21 cellular contexts compared by ENCODE assay signal in genomic region chr11:10580625-10581024, GRCh38. TPM values are rescaled to one million over a fixed set of nuclear protein-coding genes. Genes with fewer than 3 reads are reported as not detected.
DNase-seq lines count a peak whose midpoint lies in the region; ATAC-seq and TF ChIP-seq lines count a peak whose summit lies in the region.
"Had no signal": no experiment of that assay in that cellular context is flagged by ENCODE, and none has a peak within 500 bp of the region (broad histone marks: within the 10 kb centered on the region; RNA-seq: fewer than 3 reads in every experiment).

No MANE protein-coding gene starts in this region.

- peak overlapping the region; percentile 0 to 92 (median 82); a peak in 21 of 22 replicates for H3K27ac ChIP-seq in BLaER1 treated with 17β-estradiol and CSF1 and Interleukin-3, amounts not matched to agents 10 nM and 100 nM
- H3K27ac ChIP-seq in lower lobe of right lung, result peak overlapping the region; percentile 61
- peak overlapping the region in 4 of 5 donors; percentile 15 to 75 (median 42) for H3K27ac ChIP-seq in stomach
- H3K27ac ChIP-seq in naive thymus-derived CD4-positive, alpha-beta T cell (ENCODE audit: low read depth, low read length), result no peak overlapping the region
- H3K27ac ChIP-seq: VCaP had no signal

- peaks cover 0 to 14% (median 0%) of the 10 kb centered on the region in 11 experiments; a peak in 2 of 22 replicates for H3K9me3 ChIP-seq in BLaER1 treated with 17β-estradiol and CSF1 and Interleukin-3, amounts not matched to agents 10 nM and 100 nM (replicated peaks in 1 of 11)
- H3K9me3 ChIP-seq in lower lobe of right lung (no peaks in the 10 kb centered on the region), stomach (no peaks in the 10 kb centered on the region)
- H3K9me3 ChIP-seq in naive thymus-derived CD4-positive, alpha-beta T cell (ENCODE audit: control insufficient read depth in 2 of 3, low read length in 3 of 3), result no peaks in the 10 kb centered on the region

- POLR2A ChIA-PET in naive thymus-derived CD4-positive, alpha-beta T cell (lab: Charles Lee), result no interaction called here

- peak; percentile 94 for DNase-seq in dermis microvascular lymphatic vessel endothelial cell (ENCODE audit: low read depth in 2 of 2)
- DNase-seq in lower lobe of right lung, result no peak
- DNase-seq in stomach, result no peak
- no peak for DNase-seq in NCI-H2107 (lab: John Stamatoyannopoulos, UW)
- DNase-seq in NCI-H1436 treated with DMSO at 0.1 percent for 48 hours (lab: John Stamatoyannopoulos, UW), result no peak
- no peak for DNase-seq in naive thymus-derived CD4-positive, alpha-beta T cell
- DNase-seq: CD4-positive, CD25-positive, alpha-beta regulatory T cell; central memory CD4-positive, alpha-beta T cell; DMS53; effector CD8-positive, alpha-beta T cell; NCI-H187; NCI-H345; SHP77 treated with DMSO at 0.1 percent for 48 hours; T-helper 2 cell had no signal

- CTCF ChIA-PET in naive thymus-derived CD4-positive, alpha-beta T cell (lab: Charles Lee), result no interaction called here

- H3K27me3 ChIP-seq in BLaER1 treated with 17β-estradiol and CSF1 and Interleukin-3, amounts not matched to agents 10 nM and 100 nM, result no peaks in the 10 kb centered on the region
- no peaks in the 10 kb centered on the region for H3K27me3 ChIP-seq in lower lobe of right lung (ENCODE audit: low read depth)
- H3K27me3 ChIP-seq in stomach, result no peaks in the 10 kb centered on the region
- H3K27me3 ChIP-seq in naive thymus-derived CD4-positive, alpha-beta T cell (ENCODE audit: control insufficient read depth in 2 of 2, insufficient read depth in 2 of 2, low read length in 2 of 2), result no peaks in the 10 kb centered on the region

- peak; percentile 17 to 26 for ATAC-seq in lower lobe of right lung
- ATAC-seq in GM21423 (IDR thresholded peaks at IDR 0.05; ENCODE audit: unreplicated experiment), result no peak
- ATAC-seq in naive thymus-derived CD4-positive, alpha-beta T cell, result no peak

- no peak overlapping the region for H3K4me3 Mint-ChIP-seq in naive thymus-derived CD4-positive, alpha-beta T cell
- H3K4me3 Mint-ChIP-seq: CD4-positive, CD25-positive, alpha-beta regulatory T cell; mesothelial cell of epicardium; neural crest cell had no signal

- H3K4me2 ChIP-seq in BLaER1 treated with 17β-estradiol and CSF1 and Interleukin-3, amounts not matched to agents 10 nM and 100 nM, result peak overlapping the region; percentile 80 to 93 (median 91)

- H3K27ac Mint-ChIP-seq in naive thymus-derived CD4-positive, alpha-beta T cell, result no peak overlapping the region
- H3K27ac Mint-ChIP-seq: CD4-positive, CD25-positive, alpha-beta regulatory T cell; mesothelial cell of epicardium had no signal

- peaks cover 0 to 55% (median 24%) of the 10 kb centered on the region in 11 experiments; a peak in 12 of 22 replicates for H3K36me3 ChIP-seq in BLaER1 treated with 17β-estradiol and CSF1 and Interleukin-3, amounts not matched to agents 10 nM and 100 nM
- no peaks in the 10 kb centered on the region for H3K36me3 ChIP-seq in lower lobe of right lung
- H3K36me3 ChIP-seq in stomach, result peaks cover 9 to 60% (median 34%) of the 10 kb centered on the region in 4 donors
- no peaks in the 10 kb centered on the region for H3K36me3 ChIP-seq in naive thymus-derived CD4-positive, alpha-beta T cell (ENCODE audit: control insufficient read depth in 2 of 3, insufficient read depth in 3 of 3, low read length in 3 of 3)

- no peaks in the 10 kb centered on the region for H3K36me3 Mint-ChIP-seq in naive thymus-derived CD4-positive, alpha-beta T cell
- H3K36me3 Mint-ChIP-seq: CD4-positive, CD25-positive, alpha-beta regulatory T cell had no signal

- peaks cover 49 to 75% (median 68%) of the 10 kb centered on the region in 10 experiments for H3K4me1 ChIP-seq in BLaER1 treated with 17β-estradiol and CSF1 and Interleukin-3, amounts not matched to agents 10 nM and 100 nM
- H3K4me1 ChIP-seq in lower lobe of right lung, result peaks cover 68% of the 10 kb centered on the region
- H3K4me1 ChIP-seq in stomach, result peaks cover 0 to 59% (median 15%) of the 10 kb centered on the region in 4 donors
- H3K4me1 ChIP-seq in naive thymus-derived CD4-positive, alpha-beta T cell (ENCODE audit: control insufficient read depth in 2 of 2, insufficient read depth in 2 of 2, low read length in 2 of 2), result no peaks in the 10 kb centered on the region

- no peaks in the 10 kb centered on the region for H4K20me1 ChIP-seq in BLaER1 treated with 17β-estradiol and CSF1 and Interleukin-3, amounts not matched to agents 10 nM and 100 nM

- no peak for TF ChIP-seq EP300 in stomach (IDR thresholded peaks at IDR 0.05)

- no peak for TF ChIP-seq POLR2A in stomach (IDR thresholded peaks at IDR 0.05)

- peaks cover 0 to 1% (median 0%) of the 10 kb centered on the region in 11 donors for H3K9me3 Mint-ChIP-seq in naive thymus-derived CD4-positive, alpha-beta T cell
- H3K9me3 Mint-ChIP-seq: CD4-positive, CD25-positive, alpha-beta regulatory T cell; mesothelial cell of epicardium; neural crest cell had no signal

- no peak for TF ChIP-seq CTCF in lower lobe of right lung (IDR thresholded peaks at IDR 0.05)
- no peak for TF ChIP-seq CTCF in stomach (IDR thresholded peaks at IDR 0.05)

- peaks cover 0 to 10% (median 0%) of the 10 kb centered on the region in 7 donors for H3K4me1 Mint-ChIP-seq in naive thymus-derived CD4-positive, alpha-beta T cell
- H3K4me1 Mint-ChIP-seq: CD4-positive, CD25-positive, alpha-beta regulatory T cell; mesothelial cell of epicardium had no signal

- intact Hi-C loops in lower lobe of right lung (cut with DNase I) (no loop called here), stomach (cut with DNase I; ENCODE audit: low total_unique reads) (no loop called here)
- intact Hi-C loops in naive thymus-derived CD4-positive, alpha-beta T cell (cut with micrococcal nuclease), result no loop called here

- WGBS in stomach, 5 donors, result 77 to 84% (median 80%) methylated on average over 4 of the region's 4 CpGs

- peaks cover 0 to 40% (median 19%) of the 10 kb centered on the region in 5 donors for H3K27me3 Mint-ChIP-seq in naive thymus-derived CD4-positive, alpha-beta T cell

- H3K4me3 ChIP-seq in BLaER1 treated with 17β-estradiol and CSF1 and Interleukin-3, amounts not matched to agents 10 nM and 100 nM, result peak overlapping the region in 5 of 10 experiments; percentile 0 to 20 (median 15); a peak in 4 of 20 replicates
- no peak overlapping the region for H3K4me3 ChIP-seq in lower lobe of right lung
- H3K4me3 ChIP-seq in stomach, result no peak overlapping the region
- no peak overlapping the region for H3K4me3 ChIP-seq in naive thymus-derived CD4-positive, alpha-beta T cell (ENCODE audit: low read length)

- peak overlapping the region in 8 of 11 experiments; percentile 45 to 72 (median 64); a peak in 12 of 22 replicates for H3K9ac ChIP-seq in BLaER1 treated with 17β-estradiol and CSF1 and Interleukin-3, amounts not matched to agents 10 nM and 100 nM

RNA-seq across cellular contexts. Expression of gene LYVE1, which starts 12.2 kb away (rescaled TPM):
- total RNA-seq in dermis microvascular lymphatic vessel endothelial cell (62.0 and 441 TPM in 2 replicates), lower lobe of right lung (95.2 TPM), stomach (100 to 1,000 TPM in 1 of 5 donors, 10 to 100 TPM in 3, 1 to 10 TPM in 1; 5.2 to 149 (median 26.8) TPM)
- 10 to 100 TPM in 1 of 3 donors, 1 to 10 TPM in 2; 7.3 to 14.4 (median 8.6) TPM for polyA plus RNA-seq in stomach
- not detected for total RNA-seq in naive thymus-derived CD4-positive, alpha-beta T cell
- polyA plus RNA-seq in naive thymus-derived CD4-positive, alpha-beta T cell, result not detected
- total RNA-seq: CD4-positive, CD25-positive, alpha-beta regulatory T cell; MCF 10A had no signal
- polyA plus RNA-seq: CD4-positive, CD25-positive, alpha-beta regulatory T cell; H1 had no signal

RNA-seq across cellular contexts. Expression of gene RNF141, which starts 39.6 kb away (rescaled TPM):
- total RNA-seq in dermis microvascular lymphatic vessel endothelial cell (38.0 and 48.9 TPM in 2 replicates), lower lobe of right lung (55.2 TPM), stomach (10 to 100 TPM in 3 of 5 donors, 1 to 10 TPM in 2; 6.4 to 71.2 (median 22.5) TPM)
- 10 to 100 TPM; 14.9 to 22.0 (median 16.2) TPM for polyA plus RNA-seq in stomach
- 10 to 100 TPM; 11.9 to 22.7 (median 17.3) TPM for total RNA-seq in naive thymus-derived CD4-positive, alpha-beta T cell
- 10 to 100 TPM; 15.5 to 26.6 TPM for polyA plus RNA-seq in naive thymus-derived CD4-positive, alpha-beta T cell

Comparison
In these comparisons a context has a peak if more than half of its experiments do, and no peak if none do; other contexts are left out.
1. DNase-seq: peak in dermis microvascular lymphatic vessel endothelial cell (2 of 2); none in lower lobe of right lung (single experiment), stomach (single experiment), NCI-H2107 (single experiment), NCI-H1436 treated with DMSO at 0.1 percent for 48 hours (single experiment) and naive thymus-derived CD4-positive, alpha-beta T cell (0 of 9).
2. ATAC-seq: peak in lower lobe of right lung (2 of 2); none in GM21423 (single experiment) and naive thymus-derived CD4-positive, alpha-beta T cell (single experiment).
3. RNA of gene LYVE1, which starts 12.2 kb away (total RNA-seq): 95.2 TPM in lower lobe of right lung (single experiment), 62.0 to 441 TPM in dermis microvascular lymphatic vessel endothelial cell and 5.2 to 149 TPM in stomach; not detected in naive thymus-derived CD4-positive, alpha-beta T cell; every median in the first group is over 4 times any median in the second.